In genomic region chr17:74373838-74374606, GRCh38 we compare ENCODE assay signal across 13 cellular contexts. TPM values are rescaled to one million over a fixed set of nuclear protein-coding genes. Genes with fewer than 3 reads are reported as not detected.
DNase-seq lines count a peak whose midpoint lies in the region; ATAC-seq lines count a peak whose summit lies in the region.
"Had no signal": no experiment of that assay in that cellular context is flagged by ENCODE, and none has a peak within 500 bp of the region (broad histone marks: within the 10 kb centered on the region; RNA-seq: fewer than 3 reads in every experiment).

No MANE protein-coding gene starts in this region.

- DNase-seq in DMS153 treated with DMSO at 0.1 percent for 48 hours (lab: John Stamatoyannopoulos, UW; ENCODE audit: unreplicated experiment) (peak; percentile 16), NCI-H524 treated with DMSO at 0.1 percent for 48 hours (lab: John Stamatoyannopoulos, UW) (peak; percentile 79), globus pallidus (ENCODE audit: low spot score) (peak; percentile 94), occipital lobe (lab: John Stamatoyannopoulos, UW) (peak; percentile 63), NCI-H128 (lab: John Stamatoyannopoulos, UW; ENCODE audit: unreplicated experiment) (no peak)
- no peak for DNase-seq in NK-92 treated with Interleukin-12 subunit alpha and Interleukin-12 subunit beta, amount 100 ng/mL, for 24 hours (lab: John Stamatoyannopoulos, UW)
- DNase-seq: activated CD4-positive, alpha-beta T cell treated with anti-CD3 and anti-CD28 coated beads, Interleukin-2, amount 10 ng/mL, durations not matched to agents 7 days and 5 days; activated gamma-delta T cell treated with Interleukin-2 at 50 U/mL for 16 hours; foreskin fibroblast; NCI-H2081 had no signal

- ATAC-seq in GM21381 (IDR thresholded peaks at IDR 0.05; ENCODE audit: unreplicated experiment) (no peak), GM18867 (IDR thresholded peaks at IDR 0.05; ENCODE audit: unreplicated experiment) (no peak)

RNA-seq across cellular contexts. Expression of gene GPR142, which starts 6.7 kb away (rescaled TPM):
- not detected for total RNA-seq in occipital lobe
- total RNA-seq: activated CD4-positive, alpha-beta T cell treated with anti-CD3 and anti-CD28 coated beads, Interleukin-2, amount 10 ng/mL, durations not matched to agents 7 days and 5 days; mesenteric fat pad had no signal

RNA-seq across cellular contexts. Expression of gene BTBD17, which starts 12.4 kb away (rescaled TPM):
- total RNA-seq in occipital lobe, result 4.5 TPM
- total RNA-seq: activated CD4-positive, alpha-beta T cell treated with anti-CD3 and anti-CD28 coated beads, Interleukin-2, amount 10 ng/mL, durations not matched to agents 7 days and 5 days; mesenteric fat pad had no signal

RNA-seq across cellular contexts. Expression of gene KIF19, which starts 48.0 kb away (rescaled TPM):
- total RNA-seq in occipital lobe, result not detected

RNA-seq across cellular contexts. Expression of gene GPRC5C, which starts 57.9 kb away (rescaled TPM):
- 10.0 TPM for total RNA-seq in occipital lobe
- total RNA-seq: activated CD4-positive, alpha-beta T cell treated with anti-CD3 and anti-CD28 coated beads, Interleukin-2, amount 10 ng/mL, durations not matched to agents 7 days and 5 days had no signal

Comparison
In these comparisons a context has a peak if more than half of its experiments do, and no peak if none do; other contexts are left out.
1. DNase-seq: peak in DMS153 treated with DMSO at 0.1 percent for 48 hours (single experiment), NCI-H524 treated with DMSO at 0.1 percent for 48 hours (single experiment), globus pallidus (single experiment) and occipital lobe (single experiment); none in NCI-H128 (single experiment) and NK-92 treated with Interleukin-12 subunit alpha and Interleukin-12 subunit beta, amount 100 ng/mL, for 24 hours (single experiment).